In genomic region chr13:108962652-108963051, GRCh38 we compare ENCODE assay signal across 14 cellular contexts.
DNase-seq lines count a peak whose midpoint lies in the region; ATAC-seq and TF ChIP-seq lines count a peak whose summit lies in the region.
"Had no signal": no experiment of that assay in that cellular context is flagged by ENCODE, and none has a peak within 500 bp of the region (broad histone marks: within the 10 kb centered on the region; RNA-seq: fewer than 3 reads in every experiment).

No MANE protein-coding gene starts in this region.

- no peaks in the 10 kb centered on the region for H3K27me3 Mint-ChIP-seq in type B pancreatic cell

- 0 out of 2 replicates have a peak overlapping the region, but pooled peaks have one; percentile 17 for H2BK120ac ChIP-seq in IMR-90 (ENCODE audit: low read depth, low read length)

- H3K9me1 ChIP-seq in IMR-90 (ENCODE audit: insufficient read depth, low read length), result peaks cover 7% of the 10 kb centered on the region; the same call in 1 of the 2 replicates

- peaks cover 18% of the 10 kb centered on the region for H3K4me1 Mint-ChIP-seq in type B pancreatic cell (ENCODE audit: unreplicated experiment)

- no peak overlapping the region for H4K8ac ChIP-seq in IMR-90 (ENCODE audit: low read depth in 2 of 2, low read length in 2 of 2)

- H2BK20ac ChIP-seq in IMR-90 (ENCODE audit: low read depth, low read length), result peak overlapping the region; percentile 57

- H3K4me2 ChIP-seq in IMR-90 (ENCODE audit: low read depth, low read length), result no peak overlapping the region
- H3K4me2 ChIP-seq: BLaER1 had no signal

- H3K4me3 ChIP-seq in IMR-90 (ENCODE audit: insufficient read depth, low read depth, low read length), result no peak overlapping the region
- no peak overlapping the region for H3K4me3 ChIP-seq in fibroblast of pulmonary artery (replicated peaks; ENCODE audit: low read depth, low read length)
- H3K4me3 ChIP-seq: BLaER1 had no signal

- no peak for TF ChIP-seq RAD21 in IMR-90 (IDR thresholded peaks at IDR 0.05; ENCODE audit: low read length)

- no peak overlapping the region for H2BK5ac ChIP-seq in IMR-90 (ENCODE audit: low read depth, low read length, poor library complexity, severe bottlenecking)

- no peak for TF ChIP-seq POLR2A in IMR-90 (IDR thresholded peaks at IDR 0.05; ENCODE audit: low read depth, low read length)

- dilution Hi-C loops in IMR-90 (cut with HindIII; ENCODE audit: low sequenced_read_pairs, unreplicated experiment), result no loop called here

- H3K9ac ChIP-seq in IMR-90 (ENCODE audit: low read depth, low read length), result no peak overlapping the region
- H3K9ac ChIP-seq: BLaER1 had no signal

- H3K23ac ChIP-seq in IMR-90 (ENCODE audit: low read depth, low read length), result 0 out of 2 replicates have a peak overlapping the region, but pooled peaks have one; percentile 41

- no peaks in the 10 kb centered on the region for H3K36me3 ChIP-seq in IMR-90 (ENCODE audit: control insufficient read depth, insufficient read depth, low read length)
- H3K36me3 ChIP-seq: BLaER1 had no signal

- no peak overlapping the region for H3K14ac ChIP-seq in IMR-90 (replicated peaks; ENCODE audit: low read depth, low read length)

- no peaks in the 10 kb centered on the region for H3K9me3 ChIP-seq in IMR-90 (ENCODE audit: control insufficient read depth, insufficient read depth, low read length)
- H3K9me3 ChIP-seq: BLaER1 had no signal

- TF ChIP-seq CTCF in IMR-90 (conservative IDR thresholded peaks at IDR 0.05; ENCODE audit: low read depth, low read length) (no peak), fibroblast of pulmonary artery (IDR thresholded peaks at IDR 0.05; ENCODE audit: low read length, missing control alignments) (no peak), type B pancreatic cell (conservative IDR thresholded peaks at IDR 0.05) (no peak)

- peak overlapping the region; percentile 41; the same call in 1 of the 2 replicates for H3K4ac ChIP-seq in IMR-90 (ENCODE audit: low read depth, low read length)

- no peaks in the 10 kb centered on the region for H3K36me3 Mint-ChIP-seq in type B pancreatic cell

- no peak overlapping the region for H2AK5ac ChIP-seq in IMR-90 (ENCODE audit: low read depth, low read length)

- DNase-seq in EH (ENCODE audit: low read depth), result peak; percentile 11
- no peak for DNase-seq in IMR-90
- peak; percentile 21 for DNase-seq in SK-MEL-5 (ENCODE audit: low read depth, low spot score)
- DNase-seq in fibroblast of pulmonary artery (ENCODE audit: low read depth), result peak; percentile 43
- DNase-seq in type B pancreatic cell (ENCODE audit: extremely low spot score, unreplicated experiment), result no peak
- DNase-seq in GDM1 (lab: John Stamatoyannopoulos, UW), result no peak
- DNase-seq: DMS79 treated with DMSO at 0.1 percent for 48 hours; GF-D8; NCI-H1417 treated with DMSO at 0.1 percent for 48 hours; NCI-H2029 treated with DMSO at 0.1 percent for 48 hours; NK-92 treated with Interleukin-12 subunit alpha and Interleukin-12 subunit beta, amount 100 ng/mL, for 24 hours; PC-3 had no signal

- no peak overlapping the region for H3K4me3 Mint-ChIP-seq in type B pancreatic cell

- H3K79me1 ChIP-seq in IMR-90 (ENCODE audit: low read depth in 1 of 2, low read length in 2 of 2), result no peaks in the 10 kb centered on the region; a peak in 1 of 4 replicates

- H4K20me1 ChIP-seq in IMR-90 (ENCODE audit: insufficient read depth, low read length), result no peaks in the 10 kb centered on the region
- H4K20me1 ChIP-seq: BLaER1 had no signal

- H4K91ac ChIP-seq in IMR-90 (ENCODE audit: insufficient read depth, low read depth, low read length), result 0 out of 2 replicates have a peak overlapping the region, but pooled peaks have one; percentile 9

- H2AK9ac ChIP-seq in IMR-90 (replicated peaks; ENCODE audit: low read depth, low read length, poor library complexity), result no peak overlapping the region

- no peak overlapping the region for H3K27ac ChIP-seq in IMR-90 (ENCODE audit: insufficient read depth, low read length)
- H3K27ac ChIP-seq: BLaER1 had no signal

- H3K27ac Mint-ChIP-seq in type B pancreatic cell, result no peak overlapping the region

- no peaks in the 10 kb centered on the region for H3K9me3 Mint-ChIP-seq in type B pancreatic cell

- POLR2A ChIA-PET in IMR-90 (lab: Charles Lee; ENCODE audit: unreplicated experiment), result no interaction called here

- CTCF ChIA-PET in IMR-90 (lab: Yijun Ruan, JAX), result no interaction called here

- peaks cover 9% of the 10 kb centered on the region for H3K4me1 ChIP-seq in IMR-90 (ENCODE audit: control insufficient read depth, insufficient read depth, low read length)

- H3K56ac ChIP-seq in IMR-90 (ENCODE audit: extremely low read depth, insufficient read depth, low read length), result no peak overlapping the region

- intact Hi-C loops in IMR-90 (cut with micrococcal nuclease), result loop anchor here (5.0 to 10.0 kb wide), 2 partner anchors 292 to 605 kb away; no protein-coding TSS in a partner anchor

- BruUV-seq in IMR-90 (replicated peaks; lab: Mats Ljungman, UMichigan), result no TSS peak

- no peak overlapping the region for H2AFZ ChIP-seq in IMR-90 (replicated peaks; ENCODE audit: low read length, poor library complexity)

- H2BK15ac ChIP-seq in IMR-90 (ENCODE audit: low read depth, low read length), result peak overlapping the region; percentile 37; the same call in 1 of the 3 replicates

- H3K27me3 ChIP-seq in IMR-90 (ENCODE audit: control insufficient read depth, insufficient read depth, low read length), result no peaks in the 10 kb centered on the region
- H3K27me3 ChIP-seq: BLaER1 had no signal

- in situ Hi-C loops in IMR-90 (cut with MboI; ENCODE audit: low sequenced_read_pairs), result loop anchor here (5.0 to 10.0 kb wide), 2 partner anchors 812 to 1145 kb away; no protein-coding TSS in a partner anchor
- in situ Hi-C loops in SK-MEL-5 (cut with HindIII; ENCODE audit: low pct_unique_long_range_greater_than_20kb, low sequenced_read_pairs), result no loop called here

- no peak overlapping the region for H4K5ac ChIP-seq in IMR-90 (ENCODE audit: low read depth, low read length)

- ATAC-seq in IMR-90 (ENCODE audit: low read depth) (no peak), GM21367 (IDR thresholded peaks at IDR 0.05; ENCODE audit: unreplicated experiment) (no peak)
- ATAC-seq: PC-3 had no signal

- no peak overlapping the region for H3K18ac ChIP-seq in IMR-90 (ENCODE audit: low read depth, low read length)

TF ChIP-seq in IMR-90, 13 proteins besides CTCF, POLR2A, EP300 and RAD21:
- TF ChIP-seq RFX5 (IDR thresholded peaks at IDR 0.05; ENCODE audit: low read depth, low read length), result no peak

Comparison
In these comparisons a context has a peak if more than half of its experiments do, and no peak if none do; other contexts are left out.
1. DNase-seq: peak in EH (single experiment), SK-MEL-5 (single experiment) and fibroblast of pulmonary artery (single experiment); none in IMR-90 (single experiment), type B pancreatic cell (single experiment) and GDM1 (single experiment).